In genomic region chr9:15824310-15824709, GRCh38 we compare ENCODE assay signal across 10 cellular contexts.
DNase-seq lines count a peak whose midpoint lies in the region; ATAC-seq, FAIRE-seq and TF ChIP-seq lines count a peak whose summit lies in the region.
"Had no signal": no experiment of that assay in that cellular context is flagged by ENCODE, and none has a peak within 500 bp of the region (broad histone marks: within the 10 kb centered on the region; RNA-seq: fewer than 3 reads in every experiment).

No MANE protein-coding gene starts in this region.

- H3K4me3 ChIP-seq in bronchial epithelial cell (ENCODE audit: low read depth, low read length) (no peak overlapping the region), retinal pigment epithelial cell (ENCODE audit: low read length) (no peak overlapping the region)

- TF ChIP-seq CTCF in bronchial epithelial cell (IDR thresholded peaks at IDR 0.05; ENCODE audit: insufficient read depth, low read length, severe bottlenecking) (peak; percentile 1), retinal pigment epithelial cell (conservative IDR thresholded peaks at IDR 0.05; ENCODE audit: low read depth, low read length) (peak; percentile 38)

- ATAC-seq in GM18511 (IDR thresholded peaks at IDR 0.05; ENCODE audit: unreplicated experiment): no peak

- peak; percentile 15 for DNase-seq in NCI-H146 (lab: John Stamatoyannopoulos, UW)
- DNase-seq in NCI-H146 treated with DMSO at 0.1 percent for 48 hours (lab: John Stamatoyannopoulos, UW; ENCODE audit: unreplicated experiment): no peak
- peak; percentile 7 for DNase-seq in NCI-H524 treated with DMSO at 0.1 percent for 48 hours (lab: John Stamatoyannopoulos, UW)
- peak; percentile 27 for DNase-seq in bronchial epithelial cell (ENCODE audit: low read depth)
- DNase-seq in retinal pigment epithelial cell (ENCODE audit: low read depth): no peak
- no peak for DNase-seq in stimulated activated CD4-positive, alpha-beta T cell treated with anti-CD3 and anti-CD28 coated beads, Interleukin-4, amount 100 ng/mL, for 24 hours
- no peak for DNase-seq in NCI-H2107 treated with DMSO at 0.1 percent for 48 hours (lab: John Stamatoyannopoulos, UW; ENCODE audit: unreplicated experiment)
- DNase-seq: NCI-H2029, T-helper 2 cell had no signal

- FAIRE-seq in bronchial epithelial cell (lab: Jason Lieb, UNC): no peak

- no peaks in the 10 kb centered on the region for H3K27me3 ChIP-seq in bronchial epithelial cell (ENCODE audit: control insufficient read depth, insufficient read depth, low read length)

- H3K36me3 ChIP-seq in bronchial epithelial cell (ENCODE audit: control insufficient read depth, insufficient read depth, low read length): no peaks in the 10 kb centered on the region

Comparison
In these comparisons a context has a peak if more than half of its experiments do, and no peak if none do; other contexts are left out.
1. DNase-seq: peak in NCI-H146 (single experiment), NCI-H524 treated with DMSO at 0.1 percent for 48 hours (single experiment) and bronchial epithelial cell (single experiment); none in NCI-H146 treated with DMSO at 0.1 percent for 48 hours (single experiment), retinal pigment epithelial cell (single experiment), stimulated activated CD4-positive, alpha-beta T cell treated with anti-CD3 and anti-CD28 coated beads, Interleukin-4, amount 100 ng/mL, for 24 hours (single experiment) and NCI-H2107 treated with DMSO at 0.1 percent for 48 hours (single experiment).